ENCODE assay signal across 19 cellular contexts in genomic region chrX:133523094-133523493, GRCh38.
DNase-seq lines count a peak whose midpoint lies in the region; ATAC-seq and TF ChIP-seq lines count a peak whose summit lies in the region.
"Had no signal": no experiment of that assay in that cellular context is flagged by ENCODE, and none has a peak within 500 bp of the region (broad histone marks: within the 10 kb centered on the region; RNA-seq: fewer than 3 reads in every experiment).

No MANE protein-coding gene starts in this region.

- intact Hi-C loops in PC-3 (cut with micrococcal nuclease) = no loop called here
- intact Hi-C loops in prostate gland (cut with DNase I) = no loop called here

- CTCF ChIA-PET in PC-3 (lab: Charles Lee) = no interaction called here

- H3K9ac ChIP-seq in PC-3 (ENCODE audit: low read length) = no peak overlapping the region

- H3K4me2 ChIP-seq in PC-3 (ENCODE audit: low read length) (no peak overlapping the region), GM23338 (no peak overlapping the region)

- H3K4me1 Mint-ChIP-seq in GM23338 = peaks cover 11% of the 10 kb centered on the region
- H3K4me1 Mint-ChIP-seq in activated T-cell treated with anti-CD3 and anti-CD28 coated beads, Interleukin-2, amount 50 U/mL, for 24 hours (ENCODE audit: low read depth) = no peaks in the 10 kb centered on the region
- H3K4me1 Mint-ChIP-seq: activated naive CD8-positive, alpha-beta T cell treated with anti-CD3 and anti-CD28 coated beads, Interleukin-2, amount 50 U/mL, for 24 hours; central memory CD8-positive, alpha-beta T cell had no signal

- H3F3A ChIP-seq in PC-3 (ENCODE audit: low read length, unreplicated experiment) (no peaks in the 10 kb centered on the region), GM23338 (replicated peaks; ENCODE audit: low read depth) (0 out of 2 replicates have a peak, but pooled peaks cover 5% of the 10 kb centered on the region)

- peak; percentile 4 for DNase-seq in M059J (ENCODE audit: low read depth)
- peak; percentile 41 for DNase-seq in PC-3
- DNase-seq in prostate gland (ENCODE audit: low spot score) = peak; percentile 9
- no peak for DNase-seq in GM23338 (ENCODE audit: low spot score)
- DNase-seq in activated T-cell treated with anti-CD3 and anti-CD28 coated beads, Interleukin-2, amount 50 U/mL, for 24 hours = no peak
- no peak for DNase-seq in cortex of kidney (lab: John Stamatoyannopoulos, UW)
- DNase-seq in foreskin melanocyte = no peak
- DNase-seq: activated CD4-positive, CD25-positive, alpha-beta regulatory T cell treated with anti-CD3 and anti-CD28 coated beads, Interleukin-2, amount 50 U/mL, for 72 hours; activated naive CD8-positive, alpha-beta T cell treated with anti-CD3 and anti-CD28 coated beads, Interleukin-2, amount 50 U/mL, for 24 hours; Caco-2; effector memory CD4-positive, alpha-beta T cell; Karpas-422; left cardiac atrium; NCI-H2171 treated with DMSO at 0.1 percent for 48 hours; ovary; stimulated activated CD8-positive, alpha-beta memory T cell treated with anti-CD3 and anti-CD28 coated beads, Interleukin-4, amount 100 ng/mL, for 48 hours; T1000 had no signal

- H3K9me3 Mint-ChIP-seq in GM23338 = peaks cover 1% of the 10 kb centered on the region; the same call in 2 of the 3 replicates
- H3K9me3 Mint-ChIP-seq in activated T-cell treated with anti-CD3 and anti-CD28 coated beads, Interleukin-2, amount 50 U/mL, for 24 hours = no peaks in the 10 kb centered on the region
- H3K9me3 Mint-ChIP-seq: activated naive CD8-positive, alpha-beta T cell treated with anti-CD3 and anti-CD28 coated beads, Interleukin-2, amount 50 U/mL, for 24 hours; central memory CD8-positive, alpha-beta T cell had no signal

- TF ChIP-seq EP300 in gastroesophageal sphincter (IDR thresholded peaks at IDR 0.05) = no peak

- no peak for TF ChIP-seq POLR2A in gastroesophageal sphincter (IDR thresholded peaks at IDR 0.05)
- no peak for TF ChIP-seq POLR2A in prostate gland (IDR thresholded peaks at IDR 0.05)

- no peaks in the 10 kb centered on the region for H3K27me3 Mint-ChIP-seq in GM23338 (ENCODE audit: insufficient read depth, low read depth, poor library complexity)
- peaks cover 24% of the 10 kb centered on the region for H3K27me3 Mint-ChIP-seq in activated T-cell treated with anti-CD3 and anti-CD28 coated beads, Interleukin-2, amount 50 U/mL, for 24 hours
- H3K27me3 Mint-ChIP-seq: activated naive CD8-positive, alpha-beta T cell treated with anti-CD3 and anti-CD28 coated beads, Interleukin-2, amount 50 U/mL, for 24 hours; central memory CD8-positive, alpha-beta T cell had no signal

- H3K36me3 ChIP-seq in PC-3 (ENCODE audit: low read depth, low read length) (no peaks in the 10 kb centered on the region), gastroesophageal sphincter (no peaks in the 10 kb centered on the region), prostate gland (no peaks in the 10 kb centered on the region), GM23338 (ENCODE audit: insufficient read depth) (no peaks in the 10 kb centered on the region)
- H3K36me3 ChIP-seq: ovary had no signal

- POLR2A ChIA-PET in PC-3 (lab: Charles Lee; ENCODE audit: unreplicated experiment) = no interaction called here

- no TSS peak for BruUV-seq in PC-3 (replicated peaks; lab: Mats Ljungman, UMichigan)

- H3K4me3 Mint-ChIP-seq in GM23338 = no peak overlapping the region
- no peak overlapping the region for H3K4me3 Mint-ChIP-seq in activated T-cell treated with anti-CD3 and anti-CD28 coated beads, Interleukin-2, amount 50 U/mL, for 24 hours
- H3K4me3 Mint-ChIP-seq: activated naive CD8-positive, alpha-beta T cell treated with anti-CD3 and anti-CD28 coated beads, Interleukin-2, amount 50 U/mL, for 24 hours; central memory CD8-positive, alpha-beta T cell had no signal

- ATAC-seq in PC-3 (peak; percentile 59), gastroesophageal sphincter (peak; percentile 48), GM23338 (no peak)
- ATAC-seq: activated naive CD8-positive, alpha-beta T cell treated with anti-CD3 and anti-CD28 coated beads, Interleukin-2, amount 50 U/mL, for 24 hours had no signal

- H3K27me3 ChIP-seq in PC-3 (ENCODE audit: low read length) = no peaks in the 10 kb centered on the region
- no peaks in the 10 kb centered on the region for H3K27me3 ChIP-seq in gastroesophageal sphincter
- H3K27me3 ChIP-seq in prostate gland (replicated peaks; ENCODE audit: insufficient read depth) = no peaks in the 10 kb centered on the region
- H3K27me3 ChIP-seq in GM23338 (ENCODE audit: insufficient read depth) = no peaks in the 10 kb centered on the region
- H3K27me3 ChIP-seq: ovary had no signal

- H2AFZ ChIP-seq in PC-3 (ENCODE audit: low read length) (peak overlapping the region; percentile 73), GM23338 (no peak overlapping the region)

- H3K4me1 ChIP-seq in PC-3 (ENCODE audit: insufficient read depth, low read length) (peaks cover 6% of the 10 kb centered on the region), gastroesophageal sphincter (no peaks in the 10 kb centered on the region), prostate gland (replicated peaks) (no peaks in the 10 kb centered on the region), GM23338 (ENCODE audit: insufficient read depth) (peaks cover 7% of the 10 kb centered on the region; the same call in 1 of the 2 replicates)
- H3K4me1 ChIP-seq: Caco-2 had no signal

- TF ChIP-seq CTCF in PC-3 (conservative IDR thresholded peaks at IDR 0.05; ENCODE audit: low read depth, low read length) (no peak), gastroesophageal sphincter (IDR thresholded peaks at IDR 0.05) (no peak), prostate gland (IDR thresholded peaks at IDR 0.05) (no peak), GM23338 (conservative IDR thresholded peaks at IDR 0.05; ENCODE audit: low read depth in 2 of 2) (no peak)

- H3K9me3 ChIP-seq in PC-3 (ENCODE audit: low read length) (no peaks in the 10 kb centered on the region), gastroesophageal sphincter (no peaks in the 10 kb centered on the region), prostate gland (no peaks in the 10 kb centered on the region)
- H3K9me3 ChIP-seq: Caco-2, ovary had no signal

- H3K4me3 ChIP-seq in PC-3 (ENCODE audit: low read length) = no peak overlapping the region
- H3K4me3 ChIP-seq in gastroesophageal sphincter = no peak overlapping the region
- no peak overlapping the region for H3K4me3 ChIP-seq in prostate gland
- no peak overlapping the region for H3K4me3 ChIP-seq in GM23338
- H3K4me3 ChIP-seq: ovary had no signal

- H4K20me1 ChIP-seq in PC-3 (ENCODE audit: low read length) (no peaks in the 10 kb centered on the region), GM23338 (replicated peaks; ENCODE audit: insufficient read depth) (no peaks in the 10 kb centered on the region)

- no peaks in the 10 kb centered on the region for H3K9me2 ChIP-seq in PC-3 (replicated peaks; ENCODE audit: low read length)
- H3K9me2 ChIP-seq in GM23338 (ENCODE audit: insufficient read depth) = no peaks in the 10 kb centered on the region

- no peaks in the 10 kb centered on the region for H3K79me2 ChIP-seq in PC-3 (ENCODE audit: low read length)
- no peaks in the 10 kb centered on the region for H3K79me2 ChIP-seq in GM23338 (replicated peaks; ENCODE audit: insufficient read depth)

- WGBS in gastroesophageal sphincter (ENCODE audit: low coverage in 1 of 2), 2 donors = 64% methylated on average over 2 of the region's 5 CpGs; no CpG with 5 or more reads in 1 of the 2 donors
- WGBS in prostate gland = 20% methylated on average over 5 of the region's 5 CpGs

- H3K27ac ChIP-seq in PC-3 (ENCODE audit: low read length) = no peak overlapping the region
- no peak overlapping the region for H3K27ac ChIP-seq in gastroesophageal sphincter
- no peak overlapping the region for H3K27ac ChIP-seq in prostate gland
- H3K27ac ChIP-seq in GM23338 (ENCODE audit: low read depth) = no peak overlapping the region
- H3K27ac ChIP-seq: ovary had no signal

- peaks cover 2% of the 10 kb centered on the region; the same call in 1 of the 3 replicates for H3K36me3 Mint-ChIP-seq in GM23338 (ENCODE audit: low read depth)
- H3K36me3 Mint-ChIP-seq in activated T-cell treated with anti-CD3 and anti-CD28 coated beads, Interleukin-2, amount 50 U/mL, for 24 hours (ENCODE audit: low read depth) = no peaks in the 10 kb centered on the region

- no peak overlapping the region for H3K27ac Mint-ChIP-seq in GM23338
- H3K27ac Mint-ChIP-seq in activated T-cell treated with anti-CD3 and anti-CD28 coated beads, Interleukin-2, amount 50 U/mL, for 24 hours = no peak overlapping the region
- H3K27ac Mint-ChIP-seq: activated naive CD8-positive, alpha-beta T cell treated with anti-CD3 and anti-CD28 coated beads, Interleukin-2, amount 50 U/mL, for 24 hours had no signal

TF ChIP-seq in GM23338, 12 proteins besides CTCF, POLR2A, EP300 and RAD21:
- no peak for TF ChIP-seq STAT1 (IDR thresholded peaks at IDR 0.05; ENCODE audit: unreplicated experiment)
- no peak for TF ChIP-seq ETS1 (IDR thresholded peaks at IDR 0.05)
- TF ChIP-seq ZNF114 (CRISPR knock-in tag; IDR thresholded peaks at IDR 0.05) = no peak

Comparison
In these comparisons a context has a peak if more than half of its experiments do, and no peak if none do; other contexts are left out.
1. DNase-seq: peak in M059J (single experiment), PC-3 (single experiment) and prostate gland (single experiment); none in GM23338 (single experiment), activated T-cell treated with anti-CD3 and anti-CD28 coated beads, Interleukin-2, amount 50 U/mL, for 24 hours (single experiment), cortex of kidney (single experiment) and foreskin melanocyte (single experiment).